ENCODE assay signal across 7 cellular contexts in the genomic region with DNA sequence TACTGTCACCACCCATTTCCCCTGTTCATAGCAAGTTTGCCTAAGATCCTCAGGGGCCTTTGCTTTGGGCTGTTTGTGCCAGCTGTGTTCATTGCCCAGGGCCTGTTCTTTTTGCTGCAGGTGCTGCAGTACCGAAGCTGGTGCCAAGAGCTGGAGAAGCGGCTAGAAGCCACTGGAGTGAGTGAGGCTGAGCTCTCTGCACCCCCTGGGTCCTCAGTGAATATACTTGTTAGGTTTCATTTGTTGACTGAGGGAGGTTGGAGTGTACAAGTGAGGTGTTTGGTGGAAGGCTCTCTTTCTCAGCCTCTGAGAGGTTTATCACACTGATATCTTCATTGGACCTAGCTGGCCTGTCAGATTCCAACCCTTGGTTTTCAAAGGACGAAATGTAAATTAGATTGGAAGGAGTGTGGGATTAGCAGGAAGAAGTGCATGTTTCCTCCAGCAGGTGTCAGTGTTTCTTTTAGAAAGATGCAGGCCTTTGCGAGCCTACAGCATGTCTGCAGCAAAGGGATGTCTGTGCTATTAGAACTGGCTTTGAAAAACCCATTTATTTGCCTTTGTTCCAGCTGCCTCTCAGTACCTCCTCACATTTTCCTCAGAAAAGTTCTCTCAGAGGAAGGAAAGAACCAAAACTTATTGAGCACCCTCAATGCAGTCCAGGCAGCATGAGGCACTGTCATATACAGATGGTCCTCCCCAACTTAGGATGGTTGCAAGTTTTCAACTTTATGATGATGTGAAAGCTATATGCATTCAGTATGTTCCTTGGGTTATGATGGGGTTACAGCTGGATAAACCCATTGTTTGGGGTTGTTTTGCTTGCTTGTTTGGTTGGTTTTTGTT. TPM values are rescaled to one million over a fixed set of nuclear protein-coding genes. Genes with fewer than 3 reads are reported as not detected.
A peak's percentile ranks its signal among the peaks of the same experiment; 100 is the strongest.
DNase-seq lines count a peak whose midpoint lies in the region; ATAC-seq and TF ChIP-seq lines count a peak whose summit lies in the region.

No MANE protein-coding gene starts in this region.

- H3K4me1 ChIP-seq in right cardiac atrium (ENCODE audit: control insufficient read depth, insufficient read depth, low read length) = no peaks in the 10 kb centered on the region
- H3K4me1 ChIP-seq in sigmoid colon = peaks cover 0 to 5% (median 0%) of the 10 kb centered on the region in 4 donors

- intact Hi-C loops in right cardiac atrium (cut with DNase I) = loop anchor here in 1 of 4 donors (10.0 kb wide), 1 partner anchor 421 kb away; no protein-coding TSS in a partner anchor
- intact Hi-C loops in sigmoid colon (cut with DNase I) = loop anchor here (5.0 to 10.0 kb wide), 3 partner anchors 79 to 419 kb away; a partner anchor contains a TSS

- peak; percentile 79 for TF ChIP-seq CTCF in GM12865 (IDR thresholded peaks at IDR 0.05; ENCODE audit: insufficient read depth, low read depth, low read length, missing control alignments)
- TF ChIP-seq CTCF in sigmoid colon (IDR thresholded peaks at IDR 0.05) = peak; percentile 38 to 77 (median 72)

- peak; percentile 75 for DNase-seq in GM12865 (ENCODE audit: low read depth)
- peak; percentile 72 for DNase-seq in NCI-H1092 treated with DMSO at 0.1 percent for 48 hours (lab: John Stamatoyannopoulos, UW)
- peak; percentile 14 for DNase-seq in SKM-1 treated with dmso at 0.1 percent for 144 hours (lab: John Stamatoyannopoulos, UW; ENCODE audit: unreplicated experiment)
- peak in 42 of 56 donors; percentile 0 to 80 (median 22) for DNase-seq in amygdala (lab: John Stamatoyannopoulos, UW)
- no peak for DNase-seq in right cardiac atrium
- no peak for DNase-seq in sigmoid colon

- 36% methylated on average over 4 of the region's 4 CpGs for WGBS in right cardiac atrium
- 48 to 49% methylated on average over 4 of the region's 4 CpGs for WGBS in sigmoid colon, 2 donors

- peaks cover 0 to 74% (median 22%) of the 10 kb centered on the region in 4 donors for H3K36me3 ChIP-seq in sigmoid colon

- H3K4me3 ChIP-seq in GM12865 (ENCODE audit: low read depth, low read length) (no peak overlapping the region), right cardiac atrium (ENCODE audit: low read length) (no peak overlapping the region), sigmoid colon (no peak overlapping the region)

- H3K27me3 ChIP-seq in right cardiac atrium (ENCODE audit: control insufficient read depth, insufficient read depth) = no peaks in the 10 kb centered on the region
- H3K27me3 ChIP-seq in sigmoid colon = no peaks in the 10 kb centered on the region

- ATAC-seq in right cardiac atrium (peak; percentile 70 to 78), GM21576 (IDR thresholded peaks at IDR 0.05; ENCODE audit: unreplicated experiment) (no peak)

- no peaks in the 10 kb centered on the region for H3K9me3 ChIP-seq in right cardiac atrium (ENCODE audit: control insufficient read depth, low read length)
- H3K9me3 ChIP-seq in sigmoid colon = no peaks in the 10 kb centered on the region

- TF ChIP-seq POLR2A in sigmoid colon (IDR thresholded peaks at IDR 0.05) = no peak

- H3K27ac ChIP-seq in right cardiac atrium (ENCODE audit: low read length) = no peak overlapping the region
- no peak overlapping the region for H3K27ac ChIP-seq in sigmoid colon

- no peak for TF ChIP-seq EP300 in sigmoid colon (IDR thresholded peaks at IDR 0.05)

RNA-seq across cellular contexts. Expression of a gene that starts 8.3 kb away (rescaled TPM):
- total RNA-seq in right cardiac atrium = 10 to 100 TPM; 12.2 to 22.0 (median 18.5) TPM
- 11.0 TPM for polyA plus RNA-seq in right cardiac atrium
- total RNA-seq in sigmoid colon = 10 to 100 TPM; 12.8 to 35.2 (median 16.5) TPM
- polyA plus RNA-seq in sigmoid colon = 10 to 100 TPM in 1 of 3 donors, 1 to 10 TPM in 2; 6.6 to 20.7 (median 9.7) TPM

RNA-seq across cellular contexts. Expression of a gene that starts 25.6 kb away (rescaled TPM):
- under 1 TPM in 3 of 4 donors, not detected in 1; 0.09 to 0.17 (median 0.11) TPM for total RNA-seq in right cardiac atrium
- polyA plus RNA-seq in right cardiac atrium = 0.05 TPM
- 1 to 10 TPM in 3 of 4 donors, under 1 TPM in 1; 0.82 to 2.8 (median 1.3) TPM for total RNA-seq in sigmoid colon
- under 1 TPM in 1 of 3 donors, not detected in 2; 0.74 TPM for polyA plus RNA-seq in sigmoid colon

RNA-seq across cellular contexts. Expression of a gene that starts 51.9 kb away (rescaled TPM):
- total RNA-seq in right cardiac atrium (100 to 1,000 TPM in 1 of 4 donors, 10 to 100 TPM in 3; 79.0 to 127 (median 84.3) TPM), sigmoid colon (10 to 100 TPM; 28.9 to 56.0 (median 37.5) TPM)
- polyA plus RNA-seq in right cardiac atrium (67.2 TPM), sigmoid colon (10 to 100 TPM; 15.6 to 41.2 (median 33.3) TPM)

Comparison
In these comparisons a context has a peak if more than half of its experiments do, and no peak if none do; other contexts are left out.
1. DNase-seq: peak in GM12865 (single experiment), NCI-H1092 treated with DMSO at 0.1 percent for 48 hours (single experiment), SKM-1 treated with dmso at 0.1 percent for 144 hours (single experiment) and amygdala (42 of 56); none in right cardiac atrium (0 of 3) and sigmoid colon (single experiment).